ENCODE assay signal across 13 cellular contexts in genomic region chr3:170360916-170361315, GRCh38. TPM values are rescaled to one million over a fixed set of nuclear protein-coding genes. Genes with fewer than 3 reads are reported as not detected.
DNase-seq lines count a peak whose midpoint lies in the region; ATAC-seq, FAIRE-seq and TF ChIP-seq lines count a peak whose summit lies in the region.
"Had no signal": no experiment of that assay in that cellular context is flagged by ENCODE, and none has a peak within 500 bp of the region (broad histone marks: within the 10 kb centered on the region; RNA-seq: fewer than 3 reads in every experiment).

No MANE protein-coding gene starts in this region.

- peak overlapping the region; percentile 94 for H3K4me2 ChIP-seq in astrocyte (ENCODE audit: low read length)

- FAIRE-seq in astrocyte (lab: Jason Lieb, UNC), result no peak

- 40 to 42% methylated on average over 5 of the region's 5 CpGs for WGBS in aorta, 2 donors

- TF ChIP-seq CTCF in right atrium auricular region (IDR thresholded peaks at IDR 0.05) (no peak), astrocyte (IDR thresholded peaks at IDR 0.05; ENCODE audit: insufficient read depth, low read depth, low read length) (no peak)

- H3K27ac ChIP-seq in right atrium auricular region (no peak overlapping the region), astrocyte (ENCODE audit: low read depth, low read length) (peak overlapping the region; percentile 7), aorta (ENCODE audit: low read depth in 1 of 2, low read length in 2 of 2) (no peak overlapping the region)

- no peak for ATAC-seq in left ventricle myocardium superior
- no peak for ATAC-seq in aorta (ENCODE audit: low FRiP score)
- ATAC-seq in GM19463 (IDR thresholded peaks at IDR 0.05; ENCODE audit: unreplicated experiment), result no peak

- H3K27me3 Mint-ChIP-seq in astrocyte (ENCODE audit: low read depth, unreplicated experiment), result no peaks in the 10 kb centered on the region
- H3K27me3 Mint-ChIP-seq: activated T-cell treated with anti-CD3 and anti-CD28 coated beads, Interleukin-2, amount 50 U/mL, for 24 hours; central memory CD8-positive, alpha-beta T cell had no signal

- H2AFZ ChIP-seq in astrocyte (ENCODE audit: low read depth, low read length), result no peak overlapping the region

- peak overlapping the region; percentile 95 for H3K27ac Mint-ChIP-seq in astrocyte (ENCODE audit: unreplicated experiment)
- H3K27ac Mint-ChIP-seq: activated T-cell treated with anti-CD3 and anti-CD28 coated beads, Interleukin-2, amount 50 U/mL, for 24 hours had no signal

- peak overlapping the region; percentile 7 for H3K9ac ChIP-seq in astrocyte (ENCODE audit: low read length)

- H4K20me1 ChIP-seq in astrocyte (ENCODE audit: insufficient read depth, low read length), result peaks cover 73% of the 10 kb centered on the region

- no peak for DNase-seq in right atrium auricular region (ENCODE audit: low spot score)
- DNase-seq in left ventricle myocardium superior, result no peak
- DNase-seq in astrocyte (ENCODE audit: low read depth), result no peak
- DNase-seq in kidney tubule cell (ENCODE audit: low spot score), result peak; percentile 13
- DNase-seq in aorta, result no peak
- DNase-seq in CD1c-positive myeloid dendritic cell (ENCODE audit: extremely low spot score), result no peak
- no peak for DNase-seq in NCI-H446 (lab: John Stamatoyannopoulos, UW)
- DNase-seq: activated T-cell treated with anti-CD3 and anti-CD28 coated beads, Interleukin-2, amount 50 U/mL, for 24 hours; NCI-H524; nucleus accumbens; T1000 had no signal

- peaks cover 0 to 36% of the 10 kb centered on the region in 2 donors for H3K4me1 ChIP-seq in right atrium auricular region
- peaks cover 39% of the 10 kb centered on the region for H3K4me1 ChIP-seq in astrocyte (ENCODE audit: insufficient read depth, low read length)
- peaks cover 4 to 6% of the 10 kb centered on the region in 2 donors for H3K4me1 ChIP-seq in aorta (ENCODE audit: control insufficient read depth in 1 of 2, insufficient read depth in 2 of 2, low read length in 2 of 2)

- peaks cover 13% of the 10 kb centered on the region for H3K36me3 ChIP-seq in right atrium auricular region
- H3K36me3 ChIP-seq in astrocyte (ENCODE audit: insufficient read depth, low read length), result peaks cover 33% of the 10 kb centered on the region
- peaks cover 0 to 3% of the 10 kb centered on the region in 2 donors for H3K36me3 ChIP-seq in aorta (ENCODE audit: control insufficient read depth in 1 of 2, insufficient read depth in 2 of 2, low read length in 1 of 2)

- no peaks in the 10 kb centered on the region for H3K9me3 ChIP-seq in right atrium auricular region
- peaks cover 3% of the 10 kb centered on the region for H3K9me3 ChIP-seq in astrocyte (ENCODE audit: insufficient read depth, low read depth, low read length)
- H3K9me3 ChIP-seq in aorta (ENCODE audit: control insufficient read depth, low read length), result no peaks in the 10 kb centered on the region

- H3K27me3 ChIP-seq in right atrium auricular region (no peaks in the 10 kb centered on the region), astrocyte (ENCODE audit: insufficient read depth, low read length) (no peaks in the 10 kb centered on the region), aorta (ENCODE audit: control insufficient read depth in 1 of 2, insufficient read depth in 2 of 2, low read length in 1 of 2) (no peaks in the 10 kb centered on the region)

- H3K4me1 Mint-ChIP-seq in astrocyte (ENCODE audit: low read depth, unreplicated experiment), result peaks cover 32% of the 10 kb centered on the region

- H3K4me3 ChIP-seq in right atrium auricular region (peak overlapping the region; percentile 5 to 8), astrocyte (ENCODE audit: insufficient read depth, low read depth, low read length) (peak overlapping the region; percentile 49), aorta (ENCODE audit: low read length in 2 of 2) (peak overlapping the region; percentile 11 to 34)

- peaks cover 83% of the 10 kb centered on the region for H3K79me2 ChIP-seq in astrocyte (ENCODE audit: insufficient read depth, low read length)

- H3K36me3 Mint-ChIP-seq in astrocyte (ENCODE audit: low read depth, unreplicated experiment), result peaks cover 22% of the 10 kb centered on the region

- intact Hi-C loops in left ventricle myocardium superior (cut with micrococcal nuclease), result no loop called here
- intact Hi-C loops in aorta (cut with DNase I), result no loop called here

- peak overlapping the region; percentile 93 for H3K4me3 Mint-ChIP-seq in astrocyte (ENCODE audit: unreplicated experiment)
- H3K4me3 Mint-ChIP-seq: activated T-cell treated with anti-CD3 and anti-CD28 coated beads, Interleukin-2, amount 50 U/mL, for 24 hours; central memory CD8-positive, alpha-beta T cell had no signal

- no peaks in the 10 kb centered on the region for H3K9me3 Mint-ChIP-seq in astrocyte (ENCODE audit: unreplicated experiment)
- H3K9me3 Mint-ChIP-seq: activated T-cell treated with anti-CD3 and anti-CD28 coated beads, Interleukin-2, amount 50 U/mL, for 24 hours; central memory CD8-positive, alpha-beta T cell had no signal

RNA-seq across cellular contexts. Expression of gene SKIL, which starts 3.4 kb away (rescaled TPM):
- total RNA-seq in right atrium auricular region (10 to 100 TPM; 20.4 to 32.9 TPM), left ventricle myocardium superior (17.2 TPM), astrocyte (152 and 156 TPM in 2 replicates), aorta (100 to 1,000 TPM in 1 of 2 donors, 10 to 100 TPM in 1; 98.7 to 134 TPM)
- polyA plus RNA-seq in aorta, result 10 to 100 TPM; 13.6 to 16.5 TPM

RNA-seq across cellular contexts. Expression of gene CLDN11, which starts 57.8 kb away (rescaled TPM):
- total RNA-seq in right atrium auricular region (10 to 100 TPM in 1 of 2 donors, 1 to 10 TPM in 1; 9.0 to 15.8 TPM), left ventricle myocardium superior (4.2 TPM), astrocyte (0.22 and 0.70 TPM in 2 replicates), aorta (10 to 100 TPM in 1 of 2 donors, 1 to 10 TPM in 1; 5.1 to 11.9 TPM)
- 1 to 10 TPM in 1 of 2 donors, under 1 TPM in 1; 0.36 to 1.4 TPM for polyA plus RNA-seq in aorta
